ENCODE assay signal across 24 cellular contexts in genomic region chr2:28636491-28636890, GRCh38.
DNase-seq lines count a peak whose midpoint lies in the region; ATAC-seq and TF ChIP-seq lines count a peak whose summit lies in the region.
"Had no signal": no experiment of that assay in that cellular context is flagged by ENCODE, and none has a peak within 500 bp of the region (broad histone marks: within the 10 kb centered on the region; RNA-seq: fewer than 3 reads in every experiment).

No MANE protein-coding gene starts in this region.

- H3K27me3 ChIP-seq in gastroesophageal sphincter (no peaks in the 10 kb centered on the region), sigmoid colon (no peaks in the 10 kb centered on the region), upper lobe of left lung (no peaks in the 10 kb centered on the region)
- H3K27me3 ChIP-seq: brain microvascular endothelial cell, colonic mucosa, neutrophil had no signal

- TF ChIP-seq POLR2A in gastroesophageal sphincter (IDR thresholded peaks at IDR 0.05) = no peak
- TF ChIP-seq POLR2A in sigmoid colon (IDR thresholded peaks at IDR 0.05) = no peak
- no peak for TF ChIP-seq POLR2A in upper lobe of left lung (IDR thresholded peaks at IDR 0.05)

- H3K4me1 ChIP-seq in gastroesophageal sphincter = peaks cover 19 to 90% (median 29%) of the 10 kb centered on the region in 3 donors
- H3K4me1 ChIP-seq in sigmoid colon = peaks cover 0 to 44% (median 44%) of the 10 kb centered on the region in 4 donors
- H3K4me1 ChIP-seq in upper lobe of left lung = peaks cover 0 to 8% (median 2%) of the 10 kb centered on the region in 4 donors
- H3K4me1 ChIP-seq: colonic mucosa had no signal

- no peaks in the 10 kb centered on the region for H3K9me3 Mint-ChIP-seq in endothelial cell (ENCODE audit: unreplicated experiment)
- H3K9me3 Mint-ChIP-seq: activated B cell treated with CpG ODN at 0.5 μM for 24 hours; activated CD4-positive, alpha-beta memory T cell treated with anti-CD3 and anti-CD28 coated beads for 36 hours; CD4-positive, alpha-beta memory T cell; endodermal cell; immature natural killer cell had no signal

- no peaks in the 10 kb centered on the region for H3K36me3 Mint-ChIP-seq in endothelial cell (ENCODE audit: low read depth, unreplicated experiment)
- H3K36me3 Mint-ChIP-seq: activated CD4-positive, alpha-beta memory T cell treated with anti-CD3 and anti-CD28 coated beads for 36 hours; CD4-positive, alpha-beta memory T cell had no signal

- peaks cover 1% of the 10 kb centered on the region for H3K27me3 Mint-ChIP-seq in endothelial cell (ENCODE audit: unreplicated experiment)
- H3K27me3 Mint-ChIP-seq: activated B cell treated with CpG ODN at 0.5 μM for 24 hours; activated CD4-positive, alpha-beta memory T cell treated with anti-CD3 and anti-CD28 coated beads for 36 hours; CD4-positive, alpha-beta memory T cell had no signal

- 76 to 82% methylated on average over 2 of the region's 2 CpGs for WGBS in gastroesophageal sphincter (ENCODE audit: low coverage in 1 of 2), 2 donors
- 75 to 95% methylated on average over 2 of the region's 2 CpGs for WGBS in sigmoid colon, 2 donors
- WGBS in upper lobe of left lung, 2 donors = 92 to 98% methylated on average over 2 of the region's 2 CpGs

- H3K4me1 Mint-ChIP-seq in endothelial cell (ENCODE audit: unreplicated experiment) = no peaks in the 10 kb centered on the region
- H3K4me1 Mint-ChIP-seq: activated B cell treated with CpG ODN at 0.5 μM for 24 hours, immature natural killer cell had no signal

- no peaks in the 10 kb centered on the region for H3K36me3 ChIP-seq in gastroesophageal sphincter
- no peaks in the 10 kb centered on the region for H3K36me3 ChIP-seq in sigmoid colon
- H3K36me3 ChIP-seq in upper lobe of left lung = no peaks in the 10 kb centered on the region
- H3K36me3 ChIP-seq: brain microvascular endothelial cell, colonic mucosa had no signal

- TF ChIP-seq EP300 in gastroesophageal sphincter (IDR thresholded peaks at IDR 0.05) (no peak), sigmoid colon (IDR thresholded peaks at IDR 0.05) (no peak), upper lobe of left lung (IDR thresholded peaks at IDR 0.05) (no peak)

- H3K4me3 Mint-ChIP-seq in endothelial cell (ENCODE audit: unreplicated experiment) = no peak overlapping the region
- H3K4me3 Mint-ChIP-seq: activated B cell treated with CpG ODN at 0.5 μM for 24 hours; activated CD4-positive, alpha-beta memory T cell treated with anti-CD3 and anti-CD28 coated beads for 36 hours; CD4-positive, alpha-beta memory T cell; endodermal cell; immature natural killer cell had no signal

- no peak overlapping the region for H3K27ac Mint-ChIP-seq in endothelial cell (ENCODE audit: unreplicated experiment)
- H3K27ac Mint-ChIP-seq: activated B cell treated with CpG ODN at 0.5 μM for 24 hours; activated CD4-positive, alpha-beta memory T cell treated with anti-CD3 and anti-CD28 coated beads for 36 hours; endodermal cell had no signal

- H3K4me3 ChIP-seq in gastroesophageal sphincter (no peak overlapping the region), sigmoid colon (no peak overlapping the region), upper lobe of left lung (no peak overlapping the region)
- H3K4me3 ChIP-seq: colonic mucosa had no signal

- TF ChIP-seq CTCF in gastroesophageal sphincter (IDR thresholded peaks at IDR 0.05) = no peak
- TF ChIP-seq CTCF in sigmoid colon (IDR thresholded peaks at IDR 0.05) = no peak
- TF ChIP-seq CTCF in upper lobe of left lung (IDR thresholded peaks at IDR 0.05) = no peak
- TF ChIP-seq CTCF in endothelial cell (IDR thresholded peaks at IDR 0.05; ENCODE audit: unreplicated experiment) = no peak

- ATAC-seq in gastroesophageal sphincter = no peak
- no peak for ATAC-seq in upper lobe of left lung (ENCODE audit: low FRiP score in 2 of 2)
- no peak for ATAC-seq in GM18858 (IDR thresholded peaks at IDR 0.05; ENCODE audit: unreplicated experiment)
- ATAC-seq: HCT116 had no signal

- no peaks in the 10 kb centered on the region for H3K9me3 ChIP-seq in gastroesophageal sphincter
- H3K9me3 ChIP-seq in sigmoid colon = no peaks in the 10 kb centered on the region
- H3K9me3 ChIP-seq in upper lobe of left lung = no peaks in the 10 kb centered on the region
- H3K9me3 ChIP-seq: colonic mucosa, neutrophil had no signal

- DNase-seq in NCI-H510A treated with DMSO at 0.1 percent for 48 hours (lab: John Stamatoyannopoulos, UW) (peak; percentile 10), NCI-H510A (lab: John Stamatoyannopoulos, UW) (no peak), sigmoid colon (no peak), upper lobe of left lung (no peak), ureter (ENCODE audit: low spot score) (no peak), endothelial cell (ENCODE audit: low spot score) (no peak)
- DNase-seq: 8988T; activated B cell treated with CpG ODN at 0.5 μM for 24 hours; activated CD4-positive, alpha-beta memory T cell treated with anti-CD3 and anti-CD28 coated beads for 36 hours; brain microvascular endothelial cell; CD4-positive, alpha-beta memory T cell; colonic mucosa; endodermal cell; GDM1; head of caudate nucleus; immature natural killer cell; MM.1S; NCI-H1436 treated with DMSO at 0.1 percent for 48 hours; NCI-H526 treated with DMSO at 0.1 percent for 48 hours; stimulated activated CD8-positive, alpha-beta memory T cell treated with anti-CD3 and anti-CD28 coated beads, Interleukin-4, amount 100 ng/mL, for 48 hours had no signal

- H3K27ac ChIP-seq in gastroesophageal sphincter (peak overlapping the region; percentile 92 to 97 (median 94)), sigmoid colon (peak overlapping the region; percentile 80 to 92 (median 86)), upper lobe of left lung (peak overlapping the region; percentile 66 to 81 (median 78))
- H3K27ac ChIP-seq: brain microvascular endothelial cell, colonic mucosa, neutrophil had no signal

- intact Hi-C loops in sigmoid colon (cut with DNase I) = no loop called here
